In genomic region chr22:40224702-40225101, GRCh38 we compare ENCODE assay signal across 14 cellular contexts. TPM values are rescaled to one million over a fixed set of nuclear protein-coding genes. Genes with fewer than 3 reads are reported as not detected.
DNase-seq lines count a peak whose midpoint lies in the region; ATAC-seq and TF ChIP-seq lines count a peak whose summit lies in the region.
"Had no signal": no experiment of that assay in that cellular context is flagged by ENCODE, and none has a peak within 500 bp of the region (broad histone marks: within the 10 kb centered on the region; RNA-seq: fewer than 3 reads in every experiment).

No MANE protein-coding gene starts in this region.

- ATAC-seq in GM23338 (peak; percentile 42), HG02759 (IDR thresholded peaks at IDR 0.05; ENCODE audit: unreplicated experiment) (no peak)
- ATAC-seq: left colon had no signal

- H3K27me3 ChIP-seq in GM23338 (ENCODE audit: insufficient read depth) = no peaks in the 10 kb centered on the region
- H3K27me3 ChIP-seq: BE2C, SJSA1 had no signal

- TF ChIP-seq CTCF in GM23338 (conservative IDR thresholded peaks at IDR 0.05; ENCODE audit: low read depth in 2 of 2) = no peak

- H3K9me2 ChIP-seq in GM23338 (ENCODE audit: insufficient read depth) = no peaks in the 10 kb centered on the region

- H3K9me3 Mint-ChIP-seq in GM23338 = no peaks in the 10 kb centered on the region

- H3K4me1 ChIP-seq in GM23338 (ENCODE audit: insufficient read depth) = peaks cover 75% of the 10 kb centered on the region

- no peak overlapping the region; the same call in 1 of the 2 replicates for H3K27ac ChIP-seq in GM23338 (ENCODE audit: low read depth)
- H3K27ac ChIP-seq: SJSA1 had no signal

- H3K36me3 Mint-ChIP-seq in GM23338 (ENCODE audit: low read depth) = peaks cover 4% of the 10 kb centered on the region; the same call in 1 of the 3 replicates

- no peaks in the 10 kb centered on the region for H3K36me3 ChIP-seq in GM23338 (ENCODE audit: insufficient read depth)
- H3K36me3 ChIP-seq: BE2C had no signal

- H4K20me1 ChIP-seq in GM23338 (replicated peaks; ENCODE audit: insufficient read depth) = peaks cover 32% of the 10 kb centered on the region

- peak overlapping the region; percentile 4 for H3K4me2 ChIP-seq in GM23338

- H3K4me1 Mint-ChIP-seq in GM23338 = peaks cover 59% of the 10 kb centered on the region

- no peaks in the 10 kb centered on the region; the same call in 1 of the 2 replicates for H3F3A ChIP-seq in GM23338 (replicated peaks; ENCODE audit: low read depth)

- peaks cover 4% of the 10 kb centered on the region for H3K27me3 Mint-ChIP-seq in GM23338 (ENCODE audit: insufficient read depth, low read depth, poor library complexity)

- H2AFZ ChIP-seq in GM23338 = no peak overlapping the region

- H3K79me2 ChIP-seq in GM23338 (replicated peaks; ENCODE audit: insufficient read depth) = peaks cover 100% of the 10 kb centered on the region

- no peak overlapping the region for H3K4me3 Mint-ChIP-seq in GM23338

- H3K4me3 ChIP-seq in GM23338 = no peak overlapping the region
- H3K4me3 ChIP-seq: HAP-1, SJSA1 had no signal

- H3K27ac Mint-ChIP-seq in GM23338 = 0 out of 2 replicates have a peak overlapping the region, but pooled peaks have one; percentile 16

- DNase-seq in GM23338 (ENCODE audit: low spot score) (no peak), amniotic epithelial cell (ENCODE audit: low read depth) (peak; percentile 49), NCI-H2107 treated with DMSO at 0.1 percent for 48 hours (lab: John Stamatoyannopoulos, UW; ENCODE audit: unreplicated experiment) (no peak), OCI-M2 (lab: John Stamatoyannopoulos, UW; ENCODE audit: unreplicated experiment) (no peak), NCI-H2107 (lab: John Stamatoyannopoulos, UW) (no peak)
- peak; percentile 49 for DNase-seq in activated CD4-positive, alpha-beta T cell treated with anti-CD3 and anti-CD28 coated beads, Interleukin-2, amount 50 U/mL, for 1 hour
- DNase-seq in stimulated activated CD4-positive, alpha-beta T cell treated with anti-CD3 and anti-CD28 coated beads, Interleukin-1b, Interleukin-23, amount 100 ng/mL, for 48 hours = peak; percentile 61
- DNase-seq: BE2C, left colon, NCI-H1436 treated with DMSO at 0.1 percent for 48 hours, occipital lobe had no signal

TF ChIP-seq in GM23338, 12 proteins besides CTCF, POLR2A, EP300 and RAD21:
- no peak for TF ChIP-seq POLR2AphosphoS5 (IDR thresholded peaks at IDR 0.05; ENCODE audit: low read depth)
- 0 out of 2 replicates have a peak, but pooled peaks have one; percentile 28 for TF ChIP-seq ZNF462 (CRISPR knock-in tag; IDR thresholded peaks at IDR 0.05)

RNA-seq across cellular contexts. Expression of gene TNRC6B, which starts 47.0 kb away (rescaled TPM):
- total RNA-seq in GM23338 (2014; rRNA removed; shearing (Covaris generic)) = 41.4 and 46.9 TPM in 2 replicates
- 87.8 and 91.3 TPM in 2 replicates for polyA plus RNA-seq in GM23338 (2016; fragmentation: Nextera tagmentation; extraction: Ambion mirVana)

Comparison
In these comparisons a context has a peak if more than half of its experiments do, and no peak if none do; other contexts are left out.
1. DNase-seq: peak in activated CD4-positive, alpha-beta T cell treated with anti-CD3 and anti-CD28 coated beads, Interleukin-2, amount 50 U/mL, for 1 hour (single experiment), amniotic epithelial cell (single experiment) and stimulated activated CD4-positive, alpha-beta T cell treated with anti-CD3 and anti-CD28 coated beads, Interleukin-1b, Interleukin-23, amount 100 ng/mL, for 48 hours (single experiment); none in GM23338 (single experiment), NCI-H2107 treated with DMSO at 0.1 percent for 48 hours (single experiment), OCI-M2 (single experiment) and NCI-H2107 (single experiment).